In genomic region chr2:160453111-160453820, GRCh38 we compare ENCODE assay signal across 18 cellular contexts. TPM values are rescaled to one million over a fixed set of nuclear protein-coding genes. Genes with fewer than 3 reads are reported as not detected.
DNase-seq lines count a peak whose midpoint lies in the region; ATAC-seq, FAIRE-seq and TF ChIP-seq lines count a peak whose summit lies in the region.
"Had no signal": no experiment of that assay in that cellular context is flagged by ENCODE, and none has a peak within 500 bp of the region (broad histone marks: within the 10 kb centered on the region; RNA-seq: fewer than 3 reads in every experiment).

No MANE protein-coding gene starts in this region.

- H3K4me3 ChIP-seq in breast epithelium (no peak overlapping the region), mammary epithelial cell (replicated peaks in 1 of 3; ENCODE audit: insufficient read depth in 1 of 3, low read depth in 2 of 3, low read length in 3 of 3) (no peak overlapping the region), mesenchymal stem cell (ENCODE audit: insufficient read depth in 1 of 2, low read depth in 1 of 2, low read length in 2 of 2) (no peak overlapping the region)

- H3K36me3 ChIP-seq in breast epithelium (no peaks in the 10 kb centered on the region), mammary epithelial cell (ENCODE audit: insufficient read depth, low read length) (no peaks in the 10 kb centered on the region), mesenchymal stem cell (ENCODE audit: control insufficient read depth in 1 of 2, insufficient read depth in 2 of 2, low read depth in 1 of 2, low read length in 2 of 2) (peaks cover 2 to 20% of the 10 kb centered on the region in 2 experiments)

- TF ChIP-seq CTCF in breast epithelium (IDR thresholded peaks at IDR 0.05) (no peak), mammary epithelial cell (conservative IDR thresholded peaks at IDR 0.05 in 1 of 2, IDR thresholded peaks at IDR 0.05 in 1 of 2; ENCODE audit: extremely low read depth in 1 of 2, insufficient read depth in 1 of 2, low read depth in 1 of 2, low read length in 2 of 2) (no peak)

- no peaks in the 10 kb centered on the region for H4K20me1 ChIP-seq in mammary epithelial cell (ENCODE audit: insufficient read depth, low read length)

- no peak overlapping the region for H4K8ac ChIP-seq in mesenchymal stem cell (ENCODE audit: low read length)

- H3K9ac ChIP-seq in mammary epithelial cell (ENCODE audit: insufficient read depth, low read length), result no peak overlapping the region
- H3K9ac ChIP-seq in mesenchymal stem cell (ENCODE audit: low read length), result peak overlapping the region; percentile 9

- no peak for ATAC-seq in sciatic nerve
- ATAC-seq in GM21381 (IDR thresholded peaks at IDR 0.05; ENCODE audit: unreplicated experiment), result no peak

- in situ Hi-C loops in mammary epithelial cell (cut with MboI; ENCODE audit: low sequenced_read_pairs in 2 of 2), result no loop called here

- H3K27me3 ChIP-seq in breast epithelium (no peaks in the 10 kb centered on the region), mammary epithelial cell (ENCODE audit: insufficient read depth, low read length) (no peaks in the 10 kb centered on the region), mesenchymal stem cell (ENCODE audit: control insufficient read depth in 1 of 2, insufficient read depth in 1 of 2, low read length in 2 of 2) (no peaks in the 10 kb centered on the region)

- H2AFZ ChIP-seq in mammary epithelial cell (ENCODE audit: low read depth, low read length), result no peak overlapping the region
- no peak overlapping the region for H2AFZ ChIP-seq in mesenchymal stem cell (ENCODE audit: low read depth, low read length)

- dilution Hi-C loops in mammary epithelial cell (cut with HindIII; ENCODE audit: low sequenced_read_pairs), result no loop called here

- no peak overlapping the region for H3K18ac ChIP-seq in mesenchymal stem cell (ENCODE audit: low read depth in 1 of 2, low read length in 2 of 2)

- H2BK12ac ChIP-seq in mesenchymal stem cell (ENCODE audit: low read length in 2 of 2), result no peak overlapping the region

- H3K14ac ChIP-seq in mesenchymal stem cell (ENCODE audit: low read length in 2 of 2), result no peak overlapping the region

- H3K4me1 ChIP-seq in breast epithelium (peaks cover 0 to 3% of the 10 kb centered on the region in 2 donors), mammary epithelial cell (ENCODE audit: insufficient read depth, low read length) (no peaks in the 10 kb centered on the region), mesenchymal stem cell (ENCODE audit: control insufficient read depth, insufficient read depth, low read depth, low read length) (peaks cover 5% of the 10 kb centered on the region)

- intact Hi-C loops in breast epithelium (cut with DNase I; ENCODE audit: low total_unique reads) (no loop called here), mammary epithelial cell (cut with micrococcal nuclease) (no loop called here), sciatic nerve (cut with DNase I) (no loop called here)

- peak overlapping the region; percentile 25 to 55 for H3K27ac ChIP-seq in breast epithelium
- no peak overlapping the region for H3K27ac ChIP-seq in mammary epithelial cell (ENCODE audit: insufficient read depth, low read depth, low read length)
- H3K27ac ChIP-seq in mesenchymal stem cell (ENCODE audit: low read length, poor library complexity, severe bottlenecking), result no peak overlapping the region
- H3K27ac ChIP-seq: HL-60 had no signal

- no peak overlapping the region for H2BK5ac ChIP-seq in mesenchymal stem cell (ENCODE audit: low read depth, low read length, poor library complexity, severe bottlenecking)

- H3K23ac ChIP-seq in mesenchymal stem cell (ENCODE audit: low read length in 2 of 2), result no peak overlapping the region

- BruUV-seq in mammary epithelial cell (replicated peaks; lab: Mats Ljungman, UMichigan), result no TSS peak

- H4K91ac ChIP-seq in mesenchymal stem cell (ENCODE audit: low read length), result no peak overlapping the region

- no peak overlapping the region for H2AK5ac ChIP-seq in mesenchymal stem cell (ENCODE audit: low read length, severe bottlenecking)

- H3K9me3 ChIP-seq in breast epithelium (no peaks in the 10 kb centered on the region), mammary epithelial cell (replicated peaks; ENCODE audit: insufficient read depth, low read length) (no peaks in the 10 kb centered on the region), mesenchymal stem cell (ENCODE audit: control insufficient read depth, low read length) (no peaks in the 10 kb centered on the region)

- H3K4ac ChIP-seq in mesenchymal stem cell (ENCODE audit: low read depth in 1 of 2, low read length in 2 of 2), result no peak overlapping the region

- WGBS in mammary epithelial cell (ENCODE audit: low coverage, missing lambda C conversion rate), result 100% methylated on average over 3 of the region's 3 CpGs
- WGBS in mesenchymal stem cell, result 94% methylated on average over 3 of the region's 3 CpGs

- TF ChIP-seq POLR2A in breast epithelium (IDR thresholded peaks at IDR 0.05), result no peak

- peaks cover 50% of the 10 kb centered on the region for H3K79me2 ChIP-seq in mammary epithelial cell (ENCODE audit: insufficient read depth, low read length)

- H2BK15ac ChIP-seq in mesenchymal stem cell (ENCODE audit: low read depth, poor library complexity, severe bottlenecking), result no peak overlapping the region

- CTCF ChIA-PET in mammary epithelial cell (lab: Charles Lee; ENCODE audit: low non-redundant PET), result no interaction called here

- no peak for DNase-seq in breast epithelium (ENCODE audit: low spot score in 2 of 2)
- DNase-seq in mammary epithelial cell, result no peak
- DNase-seq in EH (ENCODE audit: low read depth), result peak; percentile 21
- no peak for DNase-seq in mesenchymal stem cell
- no peak for DNase-seq in SW480 (ENCODE audit: low spot score)
- DNase-seq in sciatic nerve (ENCODE audit: low spot score), result no peak
- DNase-seq: 8988T; C1 segment of cervical spinal cord; CD4-positive, alpha-beta memory T cell; DMS153; DMS79 treated with DMSO at 0.1 percent for 48 hours; GDM1; HCEC 1CT had no signal

- peaks cover 16% of the 10 kb centered on the region for H3K79me1 ChIP-seq in mesenchymal stem cell (replicated peaks; ENCODE audit: low read length, poor library complexity, severe bottlenecking)

- H2BK120ac ChIP-seq in mesenchymal stem cell (ENCODE audit: low read depth, low read length), result no peak overlapping the region

- H3K4me2 ChIP-seq in mammary epithelial cell (ENCODE audit: insufficient read depth, low read depth, low read length) (no peak overlapping the region), mesenchymal stem cell (ENCODE audit: low read length, poor library complexity, severe bottlenecking) (no peak overlapping the region)

- peak; percentile 90 for FAIRE-seq in endometrium (lab: Jason Lieb, UNC)
- FAIRE-seq: D721Med, GM12892 had no signal

RNA-seq across cellular contexts. Expression of gene RBMS1, which starts 40.3 kb away (rescaled TPM):
- total RNA-seq in breast epithelium, result 10 to 100 TPM; 81.3 to 96.2 (median 92.1) TPM
- 10 to 100 TPM; 54.8 to 61.3 TPM for total RNA-seq in mammary epithelial cell
- 60.1 TPM for polyA plus RNA-seq in mammary epithelial cell
- 22.9 TPM for polyA minus RNA-seq in mammary epithelial cell
- 159 TPM for polyA plus RNA-seq in mesenchymal stem cell (2013, experiment 1 of 2)
- polyA plus RNA-seq in mesenchymal stem cell (2013, experiment 2 of 2), result 180 TPM
- total RNA-seq in sciatic nerve, result 119 TPM

Comparison
In these comparisons a context has a peak if more than half of its experiments do, and no peak if none do; other contexts are left out.
1. H3K27ac ChIP-seq: peak in breast epithelium (2 of 2); none in mammary epithelial cell (single experiment) and mesenchymal stem cell (single experiment).